In genomic region chr5:133048993-133049725, GRCh38 we compare ENCODE assay signal across 10 cellular contexts. TPM values are rescaled to one million over a fixed set of nuclear protein-coding genes. Genes with fewer than 3 reads are reported as not detected.
DNase-seq lines count a peak whose midpoint lies in the region; ATAC-seq and TF ChIP-seq lines count a peak whose summit lies in the region.
"Had no signal": no experiment of that assay in that cellular context is flagged by ENCODE, and none has a peak within 500 bp of the region (broad histone marks: within the 10 kb centered on the region; RNA-seq: fewer than 3 reads in every experiment).

No MANE protein-coding gene starts in this region.

- no peak for ATAC-seq in lower lobe of right lung
- no peak for ATAC-seq in GM18505 (IDR thresholded peaks at IDR 0.05; ENCODE audit: unreplicated experiment)
- no peak for ATAC-seq in GM21367 (IDR thresholded peaks at IDR 0.05; ENCODE audit: unreplicated experiment)

- no peak for TF ChIP-seq CTCF in lower lobe of right lung (IDR thresholded peaks at IDR 0.05)

- intact Hi-C loops in lower lobe of right lung (cut with DNase I): no loop called here

- peak overlapping the region; percentile 33 for H3K27ac ChIP-seq in ACC112 (ENCODE audit: low read depth, low read length)
- H3K27ac ChIP-seq in angular gyrus (ENCODE audit: low read depth, low read length): peak overlapping the region; percentile 12
- H3K27ac ChIP-seq in lower lobe of right lung: peak overlapping the region; percentile 20
- H3K27ac ChIP-seq: skin epidermis had no signal

- H3K4me3 ChIP-seq in ACC112 (ENCODE audit: low read depth, low read length) (peak overlapping the region; percentile 41), lower lobe of right lung (no peak overlapping the region)
- H3K4me3 ChIP-seq: skin epidermis had no signal

- no peak for DNase-seq in HEK293T (ENCODE audit: extremely low spot score)
- no peak for DNase-seq in lower lobe of right lung
- no peak for DNase-seq in GM19238 (ENCODE audit: insufficient read length, low spot score)
- no peak for DNase-seq in DMS114 treated with DMSO at 0.1 percent for 48 hours (lab: John Stamatoyannopoulos, UW; ENCODE audit: unreplicated experiment)
- DNase-seq: effector CD8-positive, alpha-beta T cell had no signal

- H3K4me1 ChIP-seq in ACC112 (ENCODE audit: control insufficient read depth, insufficient read depth, low read length, unreplicated experiment) (peaks cover 20% of the 10 kb centered on the region), lower lobe of right lung (peaks cover 40% of the 10 kb centered on the region)

- POLR2A ChIA-PET in HEK293T (lab: Yijun Ruan, JAX): interaction anchor here (1.2 to 4.2 kb wide), 3 partner anchors 18 to 86 kb away, joined by 4 to 50 read pairs (median 4); partner anchors contain the start of gene AFF4

- H3K27me3 ChIP-seq in ACC112 (ENCODE audit: insufficient read depth, low read length) (no peaks in the 10 kb centered on the region), lower lobe of right lung (ENCODE audit: low read depth) (no peaks in the 10 kb centered on the region)

- CTCF ChIA-PET in HEK293T (lab: Yijun Ruan, JAX): interaction anchor here (0.6 kb wide), 1 partner anchor 166 kb away, joined by 4 read pairs; no protein-coding TSS in a partner anchor

- TF ChIP-seq POLR2A in GM18505 (IDR thresholded peaks at IDR 0.05; ENCODE audit: borderline replicate concordance, extremely low read depth, insufficient read depth, insufficient read length): no peak

- peak overlapping the region; percentile 34 for H2AFZ ChIP-seq in ACC112 (ENCODE audit: low read length, unreplicated experiment)

- H3K9me3 ChIP-seq in lower lobe of right lung: no peaks in the 10 kb centered on the region

- H3K36me3 ChIP-seq in ACC112 (ENCODE audit: insufficient read depth, low read length) (no peaks in the 10 kb centered on the region), lower lobe of right lung (no peaks in the 10 kb centered on the region)

- H3K79me2 ChIP-seq in ACC112 (ENCODE audit: control insufficient read depth, insufficient read depth, low read length, unreplicated experiment): peaks cover 33% of the 10 kb centered on the region

TF ChIP-seq in HEK293T, 16 proteins besides CTCF, POLR2A, EP300 and RAD21:
- TF ChIP-seq ELF4 (IDR thresholded peaks at IDR 0.05) (no peak), FOXM1 (IDR thresholded peaks at IDR 0.05; ENCODE audit: borderline replicate concordance) (no peak), TARDBP (IDR thresholded peaks at IDR 0.05) (no peak), HDGF (IDR thresholded peaks at IDR 0.05; ENCODE audit: borderline replicate concordance) (no peak), PKNOX1 (IDR thresholded peaks at IDR 0.05) (peak; percentile 75), FOXK2 (IDR thresholded peaks at IDR 0.05) (no peak)

RNA-seq across cellular contexts. Expression of gene HSPA4, which starts 2.7 kb away (rescaled TPM):
- 66.0 TPM for total RNA-seq in lower lobe of right lung

RNA-seq across cellular contexts. Expression of gene ZCCHC10, which starts 22.8 kb away (rescaled TPM):
- total RNA-seq in lower lobe of right lung: 18.5 TPM
